In genomic region chr2:109343460-109343859, GRCh38 we compare ENCODE assay signal across 2 cellular contexts.
TF ChIP-seq lines count a peak whose summit lies in the region.

No MANE protein-coding gene starts in this region.

TF ChIP-seq in H1, 55 proteins besides CTCF, POLR2A, EP300 and RAD21:
- TF ChIP-seq JUND (IDR thresholded peaks at IDR 0.05; ENCODE audit: low read length) (no peak), SAP30 (IDR thresholded peaks at IDR 0.05; ENCODE audit: insufficient read depth, insufficient replicate concordance, low read length) (no peak), JUN (IDR thresholded peaks at IDR 0.05; ENCODE audit: low read depth, low read length) (no peak), CHD1 (IDR thresholded peaks at IDR 0.05; ENCODE audit: low read depth, low read length) (no peak), TEAD4 (IDR thresholded peaks at IDR 0.05; ENCODE audit: low read depth, low read length) (no peak)

TF ChIP-seq in HepG2, 621 proteins besides CTCF, POLR2A, EP300 and RAD21:
- TF ChIP-seq E2F5 (CRISPR knock-in tag; conservative IDR thresholded peaks at IDR 0.05) (no peak), RAD51 (IDR thresholded peaks at IDR 0.05; ENCODE audit: borderline replicate concordance) (no peak), ZBTB14 (CRISPR knock-in tag; IDR thresholded peaks at IDR 0.05) (no peak), ZNF564 (CRISPR knock-in tag; IDR thresholded peaks at IDR 0.05) (no peak), ZNF609 (CRISPR knock-in tag; IDR thresholded peaks at IDR 0.05; ENCODE audit: borderline replicate concordance) (no peak), GPBP1L1 (CRISPR knock-in tag; IDR thresholded peaks at IDR 0.05) (no peak), ZNF800 (CRISPR knock-in tag; IDR thresholded peaks at IDR 0.05) (no peak), ZKSCAN5 (CRISPR knock-in tag; IDR thresholded peaks at IDR 0.05) (no peak), EZH2 (conservative IDR thresholded peaks at IDR 0.05; ENCODE audit: low read depth, low read length) (no peak), MTERF4 (CRISPR knock-in tag; IDR thresholded peaks at IDR 0.05) (no peak), CHD4 (IDR thresholded peaks at IDR 0.05; ENCODE audit: borderline replicate concordance, low read length) (no peak), RNF2 (conservative IDR thresholded peaks at IDR 0.05; ENCODE audit: low read depth) (no peak), ZBTB21 (CRISPR knock-in tag; IDR thresholded peaks at IDR 0.05) (no peak)
